Comparison of ENCODE assay signal across 11 cellular contexts in genomic region chr10:10831085-10831484, GRCh38.
A peak's percentile ranks its signal among the peaks of the same experiment; 100 is the strongest.
DNase-seq lines count a peak whose midpoint lies in the region; ATAC-seq and TF ChIP-seq lines count a peak whose summit lies in the region.
"Had no signal": no experiment of that assay in that cellular context is flagged by ENCODE, and none has a peak within 500 bp of the region (broad histone marks: within the 10 kb centered on the region; RNA-seq: fewer than 3 reads in every experiment).

No MANE protein-coding gene starts in this region.

- H3K36me3 Mint-ChIP-seq in activated T-cell treated with anti-CD3 and anti-CD28 coated beads, Interleukin-2, amount 50 U/mL, for 72 hours (ENCODE audit: insufficient read depth in 2 of 2), result no peaks in the 10 kb centered on the region
- H3K36me3 Mint-ChIP-seq: CD14-positive monocyte had no signal

- no peak overlapping the region for H3K4me3 Mint-ChIP-seq in activated T-cell treated with anti-CD3 and anti-CD28 coated beads, Interleukin-2, amount 50 U/mL, for 72 hours
- H3K4me3 Mint-ChIP-seq: CD14-positive monocyte had no signal

- no peaks in the 10 kb centered on the region for H3K9me3 Mint-ChIP-seq in activated T-cell treated with anti-CD3 and anti-CD28 coated beads, Interleukin-2, amount 50 U/mL, for 72 hours

- no peaks in the 10 kb centered on the region for H3K4me1 Mint-ChIP-seq in activated T-cell treated with anti-CD3 and anti-CD28 coated beads, Interleukin-2, amount 50 U/mL, for 72 hours (ENCODE audit: low read depth)
- H3K4me1 Mint-ChIP-seq: CD14-positive monocyte had no signal

- peaks cover 9% of the 10 kb centered on the region for H3K27me3 Mint-ChIP-seq in activated T-cell treated with anti-CD3 and anti-CD28 coated beads, Interleukin-2, amount 50 U/mL, for 72 hours (ENCODE audit: low read depth)

- H3K36me3 ChIP-seq in psoas muscle (ENCODE audit: insufficient read depth in 1 of 2, low read depth in 1 of 2), result no peaks in the 10 kb centered on the region

- TF ChIP-seq CTCF in fibroblast of villous mesenchyme (IDR thresholded peaks at IDR 0.05; ENCODE audit: insufficient read depth, low read depth, low read length) (no peak), psoas muscle (IDR thresholded peaks at IDR 0.05) (no peak)

- intact Hi-C loops in psoas muscle (cut with DNase I), result no loop called here

- ATAC-seq in psoas muscle (peak in 3 of 4 donors; percentile 66 to 86 (median 81)), HG03159 (IDR thresholded peaks at IDR 0.05; ENCODE audit: unreplicated experiment) (no peak), HG02571 (IDR thresholded peaks at IDR 0.05; ENCODE audit: unreplicated experiment) (no peak)
- ATAC-seq in activated T-cell treated with anti-CD3 and anti-CD28 coated beads, Interleukin-2, amount 50 U/mL, for 72 hours (replicated peaks in 1 of 2), result no peak

- no peaks in the 10 kb centered on the region for H3K9me3 ChIP-seq in psoas muscle

- DNase-seq in AG20443 (ENCODE audit: low spot score) (peak; percentile 76), T1000 (lab: John Stamatoyannopoulos, UW) (peak; percentile 99), fibroblast of villous mesenchyme (ENCODE audit: low read depth) (peak; percentile 71), psoas muscle (peak; percentile 58 to 75), ACHN (no peak)
- no peak for DNase-seq in activated T-cell treated with anti-CD3 and anti-CD28 coated beads, Interleukin-2, amount 50 U/mL, for 72 hours
- DNase-seq: activated CD4-positive, CD25-positive, alpha-beta regulatory T cell; caudate nucleus had no signal

- in situ Hi-C loops in ACHN (cut with HindIII; ENCODE audit: low pct_ligation_motif_present, low pct_unique_long_range_greater_than_20kb, low sequenced_read_pairs), result no loop called here

- H3K27ac ChIP-seq in psoas muscle, result peak overlapping the region; percentile 48

- H3K4me1 ChIP-seq in psoas muscle, result no peaks in the 10 kb centered on the region

- H3K27ac Mint-ChIP-seq in activated T-cell treated with anti-CD3 and anti-CD28 coated beads, Interleukin-2, amount 50 U/mL, for 72 hours, result no peak overlapping the region

- H3K27me3 ChIP-seq in psoas muscle (ENCODE audit: insufficient read depth in 3 of 3, low read length in 2 of 3), result peaks cover 0 to 2% (median 0%) of the 10 kb centered on the region in 3 donors

- WGBS in psoas muscle, 3 donors, result 38 to 56% (median 51%) methylated on average over 8 of the region's 8 CpGs

- H3K4me3 ChIP-seq in fibroblast of villous mesenchyme (ENCODE audit: low read depth, low read length) (no peak overlapping the region), psoas muscle (no peak overlapping the region)

Comparison
In these comparisons a context has a peak if more than half of its experiments do, and no peak if none do; other contexts are left out.
1. DNase-seq: peak in AG20443 (single experiment), T1000 (single experiment), fibroblast of villous mesenchyme (single experiment) and psoas muscle (2 of 2); none in activated T-cell treated with anti-CD3 and anti-CD28 coated beads, Interleukin-2, amount 50 U/mL, for 72 hours (0 of 2) and ACHN (single experiment).
2. ATAC-seq: peak in psoas muscle (3 of 4); none in activated T-cell treated with anti-CD3 and anti-CD28 coated beads, Interleukin-2, amount 50 U/mL, for 72 hours (0 of 2), HG03159 (single experiment) and HG02571 (single experiment).